In genomic region chr9:649128-650074, GRCh38 we compare ENCODE assay signal across 10 cellular contexts.
A peak's percentile ranks its signal among the peaks of the same experiment; 100 is the strongest.
DNase-seq lines count a peak whose midpoint lies in the region; ATAC-seq and TF ChIP-seq lines count a peak whose summit lies in the region.
"Had no signal": no experiment of that assay in that cellular context is flagged by ENCODE, and none has a peak within 500 bp of the region (broad histone marks: within the 10 kb centered on the region; RNA-seq: fewer than 3 reads in every experiment).

No MANE protein-coding gene starts in this region.

- no peak for ATAC-seq in activated T-cell treated with anti-CD3 and anti-CD28 coated beads, Interleukin-2, amount 50 U/mL, for 4 hours
- ATAC-seq in GM21447 (IDR thresholded peaks at IDR 0.05; ENCODE audit: unreplicated experiment) = no peak
- no peak for ATAC-seq in HG02981 (IDR thresholded peaks at IDR 0.05; ENCODE audit: unreplicated experiment)

- no peak overlapping the region for H3K9ac ChIP-seq in adipocyte (ENCODE audit: low read length)
- H3K9ac ChIP-seq in iPS-18a (ENCODE audit: low read length) = no peak overlapping the region
- H3K9ac ChIP-seq: parathyroid adenoma had no signal

- H3K9me3 Mint-ChIP-seq in activated T-cell treated with anti-CD3 and anti-CD28 coated beads, Interleukin-2, amount 50 U/mL, for 4 hours = no peaks in the 10 kb centered on the region

- no peaks in the 10 kb centered on the region for H3K9me3 ChIP-seq in adipocyte (ENCODE audit: control insufficient read depth, low read length)
- H3K9me3 ChIP-seq in iPS-18a (ENCODE audit: control insufficient read depth, low read depth, low read length) = no peaks in the 10 kb centered on the region
- no peaks in the 10 kb centered on the region for H3K9me3 ChIP-seq in tibial artery

- intact Hi-C loops in tibial artery (cut with DNase I; ENCODE audit: low total_unique reads) = no loop called here

- no peaks in the 10 kb centered on the region for H3K36me3 Mint-ChIP-seq in activated T-cell treated with anti-CD3 and anti-CD28 coated beads, Interleukin-2, amount 50 U/mL, for 4 hours (ENCODE audit: insufficient read depth)

- H3K4me3 Mint-ChIP-seq in activated T-cell treated with anti-CD3 and anti-CD28 coated beads, Interleukin-2, amount 50 U/mL, for 4 hours = peak overlapping the region; percentile 65

- H3K36me3 ChIP-seq in adipocyte (ENCODE audit: control insufficient read depth, insufficient read depth, low read length, severe bottlenecking) (no peaks in the 10 kb centered on the region), iPS-18a (ENCODE audit: control insufficient read depth, low read depth, low read length) (no peaks in the 10 kb centered on the region), tibial artery (no peaks in the 10 kb centered on the region)

- no peak overlapping the region for H3K27ac ChIP-seq in iPS-18a (ENCODE audit: low read length)
- H3K27ac ChIP-seq in tibial artery = peak overlapping the region; percentile 12 to 77
- H3K27ac ChIP-seq: parathyroid adenoma had no signal

- no peak for DNase-seq in activated T-cell treated with anti-CD3 and anti-CD28 coated beads, Interleukin-2, amount 50 U/mL, for 4 hours
- no peak for DNase-seq in activated T-cell treated with anti-CD3 and anti-CD28 coated beads, Interleukin-2, amount 50 U/mL, for 1 hour
- DNase-seq in adipocyte (ENCODE audit: low read depth) = peak; percentile 26
- DNase-seq in tibial artery = no peak
- no peak for DNase-seq in ecto neural progenitor cell (ENCODE audit: low spot score)
- DNase-seq: NCI-H1436 had no signal

- no peaks in the 10 kb centered on the region for H3K27me3 Mint-ChIP-seq in activated T-cell treated with anti-CD3 and anti-CD28 coated beads, Interleukin-2, amount 50 U/mL, for 4 hours (ENCODE audit: low read depth)

- H3K4me3 ChIP-seq in adipocyte (ENCODE audit: low read length) (no peak overlapping the region), iPS-18a (ENCODE audit: low read length) (peak overlapping the region; percentile 8), tibial artery (peak overlapping the region; percentile 5 to 29)

- TF ChIP-seq CTCF in tibial artery (IDR thresholded peaks at IDR 0.05) = no peak

- H3K4me1 Mint-ChIP-seq in activated T-cell treated with anti-CD3 and anti-CD28 coated beads, Interleukin-2, amount 50 U/mL, for 4 hours (ENCODE audit: low read depth) = peaks cover 43% of the 10 kb centered on the region

- H3K4me1 ChIP-seq in adipocyte (ENCODE audit: control insufficient read depth, insufficient read depth, low read length) (peaks cover 22% of the 10 kb centered on the region), iPS-18a (ENCODE audit: control insufficient read depth, low read depth, low read length) (peaks cover 26% of the 10 kb centered on the region), tibial artery (peaks cover 0 to 65% (median 20%) of the 10 kb centered on the region in 4 donors)
- H3K4me1 ChIP-seq: parathyroid adenoma had no signal

- H3K27me3 ChIP-seq in adipocyte (replicated peaks; ENCODE audit: control insufficient read depth, insufficient read depth, low read length) (no peaks in the 10 kb centered on the region), iPS-18a (ENCODE audit: control insufficient read depth, insufficient read depth, low read length) (peaks cover 3% of the 10 kb centered on the region), tibial artery (no peaks in the 10 kb centered on the region)
